ENCODE assay signal across 1 cellular context in genomic region chr13:76854209-76854608, GRCh38.
TF ChIP-seq lines count a peak whose summit lies in the region.

No MANE protein-coding gene starts in this region.

TF ChIP-seq in endothelial cell of umbilical vein, 7 proteins besides CTCF, POLR2A, EP300 and RAD21:
- no peak for TF ChIP-seq MYC (IDR thresholded peaks at IDR 0.05; ENCODE audit: low read depth, low read length)
- TF ChIP-seq POLR2AphosphoS5 (IDR thresholded peaks at IDR 0.05; ENCODE audit: insufficient read depth, low read depth, low read length), result no peak
- no peak for TF ChIP-seq JUN (IDR thresholded peaks at IDR 0.05; ENCODE audit: borderline replicate concordance, insufficient read depth, insufficient read length, low read depth)
- TF ChIP-seq GATA2 (IDR thresholded peaks at IDR 0.05; ENCODE audit: insufficient read depth, insufficient read length, low read depth, low read length), result no peak
- no peak for TF ChIP-seq MAX (IDR thresholded peaks at IDR 0.05; ENCODE audit: insufficient read depth, insufficient read length)
- TF ChIP-seq FOS (IDR thresholded peaks at IDR 0.05; ENCODE audit: borderline replicate concordance, insufficient read depth, low read length), result no peak
- TF ChIP-seq EZH2 (IDR thresholded peaks at IDR 0.05; ENCODE audit: borderline replicate concordance, low read depth, low read length, severe bottlenecking), result no peak
